8 cellular contexts compared by ENCODE assay signal in the genomic region with DNA sequence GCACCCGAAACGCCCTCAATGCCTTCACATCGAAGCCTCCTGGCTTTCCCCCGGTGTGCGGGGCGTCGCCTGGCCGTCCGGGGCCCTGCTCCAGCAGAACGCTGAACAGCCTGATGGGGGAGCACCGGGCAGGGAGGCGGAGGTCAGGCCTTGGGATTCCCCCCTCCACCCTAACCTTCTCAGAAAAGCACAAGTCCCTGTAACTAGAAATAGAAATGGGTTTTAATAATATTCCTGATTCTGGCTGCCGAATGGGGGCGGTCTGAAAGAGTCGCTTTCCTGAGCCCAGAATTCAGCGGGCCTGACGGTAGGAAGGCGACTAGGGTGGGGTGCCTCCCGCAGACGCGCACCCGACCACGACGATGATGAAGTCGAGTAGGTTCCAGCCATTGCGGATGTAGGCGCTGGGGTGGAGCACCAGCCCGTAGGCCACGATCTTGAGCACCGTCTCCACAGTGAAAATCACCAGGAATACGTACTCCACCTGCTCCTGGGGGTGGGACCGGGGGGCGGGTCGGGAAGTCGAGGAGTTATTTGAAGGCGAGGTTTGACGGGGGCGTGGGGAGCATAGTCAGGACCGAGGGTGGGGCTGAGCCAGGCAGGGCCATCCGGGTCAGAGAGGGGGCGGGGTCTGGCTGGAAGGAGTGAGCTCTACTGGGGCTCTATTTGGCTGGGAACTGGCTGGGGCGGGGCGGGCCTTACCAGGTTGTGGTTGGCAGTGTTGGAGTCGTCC. TPM values are rescaled to one million over a fixed set of nuclear protein-coding genes. Genes with fewer than 3 reads are reported as not detected.
DNase-seq lines count a peak whose midpoint lies in the region; ATAC-seq and TF ChIP-seq lines count a peak whose summit lies in the region.

No MANE protein-coding gene starts in this region.

- WGBS in adrenal gland, 4 donors, result 4 to 65% (median 34%) methylated on average over 4 to 44 of the region's 44 CpGs

- TF ChIP-seq POLR2A in adrenal gland (IDR thresholded peaks at IDR 0.05), result no peak

- H3K27me3 ChIP-seq in adrenal gland, result peaks cover 3% of the 10 kb centered on the region

- H3K27ac ChIP-seq in adrenal gland, result peak overlapping the region in 1 of 5 donors; percentile 11

- H3K4me1 ChIP-seq in adrenal gland (replicated peaks in 1 of 2), result no peaks in the 10 kb centered on the region

- intact Hi-C loops in adrenal gland (cut with DNase I), result no loop called here

- peak; percentile 81 for DNase-seq in GM13977 (ENCODE audit: low spot score)
- DNase-seq in SW480 (ENCODE audit: low spot score), result peak; percentile 82
- peak in 6 of 7 donors; percentile 30 to 58 (median 38) for DNase-seq in adrenal gland
- DNase-seq in iris pigment epithelial cell (ENCODE audit: low read depth), result peak; percentile 14
- DNase-seq in stimulated activated CD4-positive, alpha-beta T cell treated with anti-CD3 and anti-CD28 coated beads, Interleukin-2, amount 100 ng/mL, for 4 hours (ENCODE audit: low read depth), result peak; percentile 21
- DNase-seq in dedifferentiated amniotic fluid mesenchymal stem cell (ENCODE audit: extremely low spot score), result no peak
- DNase-seq in middle frontal gyrus (ENCODE audit: extremely low spot score, low spot score), result no peak

- peak overlapping the region in 1 of 4 donors; percentile 33 for H3K4me3 ChIP-seq in adrenal gland

- TF ChIP-seq CTCF in GM13977 (IDR thresholded peaks at IDR 0.05; ENCODE audit: extremely low read depth, insufficient read depth, missing control alignments), result peak; percentile 30
- no peak for TF ChIP-seq CTCF in adrenal gland (IDR thresholded peaks at IDR 0.05)

- no peaks in the 10 kb centered on the region for H3K36me3 ChIP-seq in adrenal gland (replicated peaks in 1 of 2)

- in situ Hi-C loops in GM13977 (cut with MboI; ENCODE audit: low pct_unique_long_range_greater_than_20kb, low sequenced_read_pairs, unreplicated experiment), result no loop called here

- no peaks in the 10 kb centered on the region for H3K9me3 ChIP-seq in adrenal gland (replicated peaks in 1 of 3)

- ATAC-seq in HG02981 (IDR thresholded peaks at IDR 0.05; ENCODE audit: unreplicated experiment), result peak; percentile 52

RNA-seq across cellular contexts. Expression of a gene that starts 2.5 kb away (rescaled TPM):
- under 1 TPM in 2 of 8 donors, not detected in 6; 0.14 to 0.18 TPM for total RNA-seq in adrenal gland
- under 1 TPM in 2 of 3 donors, not detected in 1; 0.13 to 0.24 TPM for polyA plus RNA-seq in adrenal gland

RNA-seq across cellular contexts. Expression of a gene that starts 4.6 kb away (rescaled TPM):
- total RNA-seq in adrenal gland, result 10 to 100 TPM; 15.0 to 24.7 (median 19.8) TPM
- polyA plus RNA-seq in adrenal gland, result 10 to 100 TPM in 2 of 3 donors, 1 to 10 TPM in 1; 6.0 to 13.6 (median 11.8) TPM

RNA-seq across cellular contexts. Expression of a gene that starts 30.7 kb away (rescaled TPM):
- 10 to 100 TPM in 7 of 8 donors, 1 to 10 TPM in 1; 6.8 to 52.3 (median 18.3) TPM for total RNA-seq in adrenal gland
- polyA plus RNA-seq in adrenal gland, result 10 to 100 TPM; 18.6 to 73.1 (median 61.4) TPM

RNA-seq across cellular contexts. Expression of a gene that starts 33.8 kb away (rescaled TPM):
- under 1 TPM in 4 of 8 donors, not detected in 4; 0.14 to 0.38 (median 0.29) TPM for total RNA-seq in adrenal gland
- polyA plus RNA-seq in adrenal gland, result under 1 TPM; 0.20 to 0.53 (median 0.24) TPM

RNA-seq across cellular contexts. Expression of a gene that starts 38.9 kb away (rescaled TPM):
- 10 to 100 TPM in 1 of 8 donors, 1 to 10 TPM in 7; 3.5 to 11.6 (median 6.4) TPM for total RNA-seq in adrenal gland
- polyA plus RNA-seq in adrenal gland, result 1 to 10 TPM; 2.6 to 6.2 (median 4.3) TPM

Comparison
In these comparisons a context has a peak if more than half of its experiments do, and no peak if none do; other contexts are left out.
1. DNase-seq: peak in GM13977 (single experiment), SW480 (single experiment), adrenal gland (6 of 7), iris pigment epithelial cell (single experiment) and stimulated activated CD4-positive, alpha-beta T cell treated with anti-CD3 and anti-CD28 coated beads, Interleukin-2, amount 100 ng/mL, for 4 hours (single experiment); none in dedifferentiated amniotic fluid mesenchymal stem cell (single experiment) and middle frontal gyrus (single experiment).